ENCODE assay signal across 23 cellular contexts in genomic region chr6:153083869-153084268, GRCh38. TPM values are rescaled to one million over a fixed set of nuclear protein-coding genes. Genes with fewer than 3 reads are reported as not detected.
"Had no signal": no experiment of that assay in that cellular context is flagged by ENCODE, and none has a peak within 500 bp of the region (broad histone marks: within the 10 kb centered on the region; RNA-seq: fewer than 3 reads in every experiment).

No MANE protein-coding gene starts in this region.

- H3K9ac ChIP-seq: parathyroid adenoma had no signal

- H3K27ac ChIP-seq: colonic mucosa, gastrocnemius medialis, hepatocyte, neutrophil, parathyroid adenoma, prostate gland, right atrium auricular region, stomach, tibial artery had no signal

- H3K79me2 ChIP-seq: hepatocyte, parathyroid adenoma had no signal

- H3K4me1 ChIP-seq: colonic mucosa, gastrocnemius medialis, parathyroid adenoma, prostate gland, right atrium auricular region, stomach had no signal

- H3K9me3 ChIP-seq: colonic mucosa, gastrocnemius medialis, mucosa of descending colon, neutrophil, prostate gland, right atrium auricular region, stomach, tibial artery had no signal

- FAIRE-seq: endothelial cell of umbilical vein, kidney had no signal

- H3K36me3 ChIP-seq: colonic mucosa, gastrocnemius medialis, neutrophil, prostate gland, right atrium auricular region, stomach, tibial artery had no signal

- H3K27me3 ChIP-seq: colonic mucosa, gastrocnemius medialis, hepatocyte, neutrophil, right atrium auricular region, stomach, tibial artery had no signal

- H3K4me3 ChIP-seq: colonic mucosa, gastrocnemius medialis, hepatocyte, lung, mucosa of descending colon, prostate gland, right atrium auricular region, stomach, tibial artery had no signal

- H2AFZ ChIP-seq: hepatocyte, parathyroid adenoma had no signal

- H3K4me2 ChIP-seq: hepatocyte had no signal

- ATAC-seq: gastrocnemius medialis; left lobe of liver; mucosa of descending colon; natural killer cell treated with Interleukin-12 subunit alpha and Interleukin-12 subunit beta and Interleukin-15 and Interleukin-18, amount 100 ng/mL, for 72 hours; sciatic nerve; stimulated activated effector memory CD8-positive, alpha-beta T cell treated with anti-CD3 and anti-CD28 coated beads, Interleukin-12 subunit alpha, Interleukin-12 subunit beta, amount 100 ng/mL, for 72 hours had no signal

- DNase-seq: colonic mucosa; effector memory CD4-positive, alpha-beta T cell; gastrocnemius medialis; head of caudate nucleus; kidney; mucosa of descending colon; naive B cell; stimulated activated CD4-positive, alpha-beta T cell treated with anti-CD3 and anti-CD28 coated beads, Interleukin-2, amount 100 ng/mL, for 24 hours; stimulated activated CD4-positive, alpha-beta T cell treated with anti-CD3 and anti-CD28 coated beads, Interleukin-4, amount 100 ng/mL, for 24 hours; stimulated activated naive CD4-positive, alpha-beta T cell treated with Interleukin-2 at 50 U/mL for 16 hours; stomach; tibial artery had no signal

RNA-seq across cellular contexts. Expression of gene RGS17, which starts 47.2 kb away (rescaled TPM):
- total RNA-seq: left lobe of liver had no signal
